In genomic region chr7:112753298-112753697, GRCh38 we compare ENCODE assay signal across 22 cellular contexts.
"Had no signal": no experiment of that assay in that cellular context is flagged by ENCODE, and none has a peak within 500 bp of the region (broad histone marks: within the 10 kb centered on the region; RNA-seq: fewer than 3 reads in every experiment).

No MANE protein-coding gene starts in this region.

- H3K4me1 ChIP-seq: left lung, sigmoid colon, spleen, suprapubic skin, tibial artery, upper lobe of right lung had no signal

- H3K36me3 ChIP-seq: left lung, ovary, sigmoid colon, suprapubic skin, thoracic aorta, tibial artery, upper lobe of right lung had no signal

- H3K27me3 ChIP-seq: left lung, ovary, sigmoid colon, spleen, suprapubic skin, tibial artery, upper lobe of right lung had no signal

- ATAC-seq: left colon; left lung; natural killer cell; right cardiac atrium; stimulated activated effector memory CD8-positive, alpha-beta T cell treated with anti-CD3 and anti-CD28 coated beads, Interleukin-12 subunit alpha, Interleukin-12 subunit beta, amount 100 ng/mL, for 72 hours; upper lobe of right lung had no signal

- DNase-seq: hippocampal formation; left colon; left lung; naive B cell; natural killer cell; nephron progenitor cell; ovary; right cardiac atrium; sigmoid colon; small intestine; spleen; stimulated activated CD4-positive, alpha-beta T cell treated with anti-CD3 and anti-CD28 coated beads, Interleukin-4, amount 100 ng/mL, for 24 hours; stimulated activated naive CD4-positive, alpha-beta T cell; tibial artery; trophoblast cell; upper lobe of right lung had no signal

- H3K4me3 ChIP-seq: left lung, lung, ovary, sigmoid colon, spleen, suprapubic skin, thoracic aorta, tibial artery, upper lobe of right lung had no signal

- H3K27ac ChIP-seq: left lung, ovary, sigmoid colon, spleen, suprapubic skin, thoracic aorta, tibial artery, upper lobe of right lung had no signal

- H3K9me3 ChIP-seq: left lung, ovary, sigmoid colon, spleen, suprapubic skin, thoracic aorta, tibial artery, upper lobe of right lung had no signal

- FAIRE-seq: keratinocyte, small intestine, urothelium cell line had no signal
